In the genomic region with DNA sequence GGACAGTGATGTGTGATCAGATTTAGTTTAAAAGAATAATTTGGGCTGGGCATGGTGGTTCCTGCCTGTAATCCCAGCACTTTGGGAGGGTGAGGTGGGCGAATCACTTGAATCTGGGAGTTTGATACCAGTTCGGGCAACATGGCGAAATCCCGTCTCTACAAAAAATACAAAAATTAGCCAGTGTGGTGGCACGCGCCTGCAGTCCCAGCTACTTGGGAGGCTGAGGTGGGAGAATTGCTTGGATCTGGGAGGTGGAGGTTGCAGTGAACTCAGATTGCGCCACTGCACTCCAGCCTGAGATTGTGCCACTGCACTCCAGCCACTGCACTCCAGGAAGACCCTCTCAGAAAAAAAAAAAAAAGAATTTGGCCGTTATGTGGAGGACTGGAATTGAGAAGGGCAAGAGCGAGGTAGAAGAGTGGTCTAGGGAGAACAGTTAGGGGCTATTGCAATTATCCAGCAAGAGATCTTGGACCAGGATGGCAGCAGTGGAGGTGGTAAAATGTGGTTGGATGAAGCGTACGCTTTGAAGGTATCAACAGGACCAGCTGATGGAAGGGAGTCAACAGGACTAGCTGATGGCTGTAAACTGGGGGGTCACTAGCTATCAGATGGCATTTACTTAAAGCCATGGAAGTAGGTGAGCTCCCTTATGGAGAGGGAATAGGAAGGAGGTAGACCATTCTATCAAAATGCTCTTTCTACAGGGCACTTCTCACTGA, we compare ENCODE assay signal across 11 cellular contexts. TPM values are rescaled to one million over a fixed set of nuclear protein-coding genes. Genes with fewer than 3 reads are reported as not detected.
A peak's percentile ranks its signal among the peaks of the same experiment; 100 is the strongest.
DNase-seq lines count a peak whose midpoint lies in the region; ATAC-seq, FAIRE-seq and TF ChIP-seq lines count a peak whose summit lies in the region.
"Had no signal": no experiment of that assay in that cellular context is flagged by ENCODE, and none has a peak within 500 bp of the region (broad histone marks: within the 10 kb centered on the region; RNA-seq: fewer than 3 reads in every experiment).

No MANE protein-coding gene starts in this region.

- H3K4me3 ChIP-seq in neural progenitor cell, result no peak overlapping the region

- H3K9ac ChIP-seq in neural progenitor cell, result no peak overlapping the region

- peak in 1 of 10 experiments; percentile 2 for DNase-seq in CD4-positive, alpha-beta T cell
- no peak for DNase-seq in central memory CD8-positive, alpha-beta T cell (ENCODE audit: low spot score in 2 of 2)
- DNase-seq in neural progenitor cell (ENCODE audit: low spot score) (no peak), middle frontal gyrus (ENCODE audit: extremely low spot score, low spot score) (no peak), frontal cortex (ENCODE audit: low spot score in 2 of 2) (no peak), mesenteric fat pad (ENCODE audit: low spot score) (no peak)
- DNase-seq: effector CD4-positive, alpha-beta T cell; RPMI8226 had no signal

- H3K4me1 ChIP-seq in neural progenitor cell, result peaks cover 17% of the 10 kb centered on the region

- TF ChIP-seq CTCF in CD4-positive, alpha-beta T cell (IDR thresholded peaks at IDR 0.05), result no peak
- TF ChIP-seq CTCF in neural progenitor cell (IDR thresholded peaks at IDR 0.05), result no peak

- H3K36me3 Mint-ChIP-seq in CD4-positive, alpha-beta T cell (ENCODE audit: low read depth), result peaks cover 5% of the 10 kb centered on the region
- no peaks in the 10 kb centered on the region for H3K36me3 Mint-ChIP-seq in IgD-negative memory B cell
- peaks cover 25% of the 10 kb centered on the region for H3K36me3 Mint-ChIP-seq in central memory CD8-positive, alpha-beta T cell (ENCODE audit: insufficient read depth)
- peaks cover 9% of the 10 kb centered on the region for H3K36me3 Mint-ChIP-seq in neural progenitor cell

- H3K27me3 ChIP-seq in CD4-positive, alpha-beta T cell (ENCODE audit: control insufficient read depth, insufficient read depth, low read length), result no peaks in the 10 kb centered on the region
- no peaks in the 10 kb centered on the region for H3K27me3 ChIP-seq in neural progenitor cell

- H3K4me2 ChIP-seq in neural progenitor cell, result no peak overlapping the region

- no peak for ATAC-seq in CD4-positive, alpha-beta T cell (ENCODE audit: poor library complexity)
- no peak for ATAC-seq in central memory CD8-positive, alpha-beta T cell (replicated peaks; ENCODE audit: extremely low read depth, poor library complexity, severe bottlenecking)

- H3K27ac Mint-ChIP-seq in CD4-positive, alpha-beta T cell, result peak overlapping the region; percentile 100
- H3K27ac Mint-ChIP-seq in IgD-negative memory B cell (peak overlapping the region in 2 of 3 donors; percentile 76 to 93), neural progenitor cell (peak overlapping the region; percentile 55)
- peak overlapping the region; percentile 100 for H3K27ac Mint-ChIP-seq in central memory CD8-positive, alpha-beta T cell (ENCODE audit: low read depth)

- peak overlapping the region; percentile 78 for H3K4me3 Mint-ChIP-seq in CD4-positive, alpha-beta T cell
- H3K4me3 Mint-ChIP-seq in IgD-negative memory B cell (peak overlapping the region in 3 of 4 donors; percentile 41 to 83 (median 67)), neural progenitor cell (peak overlapping the region; percentile 19)
- H3K4me3 Mint-ChIP-seq in central memory CD8-positive, alpha-beta T cell, result peak overlapping the region; percentile 92

- FAIRE-seq in frontal cortex (lab: Jason Lieb, UNC), result no peak

- peaks cover 31% of the 10 kb centered on the region for H3F3A ChIP-seq in neural progenitor cell (ENCODE audit: low read depth)

- CTCF ChIA-PET in CD4-positive, alpha-beta T cell (lab: Charles Lee), result interaction anchor here (1.8 to 6.7 kb wide), 3 partner anchors 9 to 87 kb away, joined by 4 to 57 read pairs (median 49); a partner anchor contains a TSS

- H3K4me1 Mint-ChIP-seq in CD4-positive, alpha-beta T cell (ENCODE audit: low read depth), result peaks cover 55% of the 10 kb centered on the region
- peaks cover 17 to 22% (median 18%) of the 10 kb centered on the region in 3 donors for H3K4me1 Mint-ChIP-seq in IgD-negative memory B cell
- H3K4me1 Mint-ChIP-seq in central memory CD8-positive, alpha-beta T cell, result peaks cover 59% of the 10 kb centered on the region
- H3K4me1 Mint-ChIP-seq in neural progenitor cell, result peaks cover 37% of the 10 kb centered on the region

- H3K27me3 Mint-ChIP-seq in CD4-positive, alpha-beta T cell, result no peaks in the 10 kb centered on the region
- H3K27me3 Mint-ChIP-seq in IgD-negative memory B cell (no peaks in the 10 kb centered on the region), neural progenitor cell (ENCODE audit: insufficient read depth, low read depth) (peaks cover 18% of the 10 kb centered on the region)
- no peaks in the 10 kb centered on the region for H3K27me3 Mint-ChIP-seq in central memory CD8-positive, alpha-beta T cell

- H3K9me3 ChIP-seq in CD4-positive, alpha-beta T cell (ENCODE audit: control insufficient read depth, low read length), result no peaks in the 10 kb centered on the region
- no peaks in the 10 kb centered on the region for H3K9me3 ChIP-seq in neural progenitor cell (ENCODE audit: low read depth)

- intact Hi-C loops in CD4-positive, alpha-beta T cell (cut with DNase I, micrococcal nuclease), result loop anchor here in 1 of 2 experiments (2.0 kb wide), 1 partner anchor 17 kb away; a partner anchor contains a TSS

- H3K27ac ChIP-seq in CD4-positive, alpha-beta T cell (ENCODE audit: low read depth, low read length), result no peak overlapping the region
- H3K27ac ChIP-seq in neural progenitor cell, result no peak overlapping the region
- H3K27ac ChIP-seq: VCaP had no signal

- H2AFZ ChIP-seq in neural progenitor cell (replicated peaks), result no peak overlapping the region

- no peaks in the 10 kb centered on the region for H4K20me1 ChIP-seq in neural progenitor cell (ENCODE audit: low read depth)

- no peaks in the 10 kb centered on the region for H3K9me3 Mint-ChIP-seq in CD4-positive, alpha-beta T cell
- H3K9me3 Mint-ChIP-seq in IgD-negative memory B cell (no peaks in the 10 kb centered on the region), neural progenitor cell (peaks cover 11% of the 10 kb centered on the region)
- no peaks in the 10 kb centered on the region for H3K9me3 Mint-ChIP-seq in central memory CD8-positive, alpha-beta T cell

- no peaks in the 10 kb centered on the region for H3K36me3 ChIP-seq in neural progenitor cell

- no peaks in the 10 kb centered on the region for H3K79me2 ChIP-seq in neural progenitor cell (ENCODE audit: low read depth)

- POLR2A ChIA-PET in CD4-positive, alpha-beta T cell (lab: Charles Lee), result interaction anchor here (1.0 to 12.2 kb wide), 8 partner anchors 14 to 194 kb away, joined by 3 to 599 read pairs (median 19); a partner anchor contains a TSS

RNA-seq across cellular contexts. Expression of a gene that starts 9.6 kb away (rescaled TPM):
- 10 to 100 TPM; 35.9 to 36.5 TPM for total RNA-seq in CD4-positive, alpha-beta T cell
- not detected for polyA plus RNA-seq in IgD-negative memory B cell
- total RNA-seq in neural progenitor cell (ENCODE audit: low replicate concordance), result 1.4 and 1.7 TPM in 2 replicates
- total RNA-seq in frontal cortex, result under 0.01 TPM
- total RNA-seq in mesenteric fat pad, result 26.1 TPM

RNA-seq across cellular contexts. Expression of a gene that starts 10.8 kb away (rescaled TPM):
- total RNA-seq in CD4-positive, alpha-beta T cell, result 1 to 10 TPM; 1.8 to 2.1 TPM
- polyA plus RNA-seq in IgD-negative memory B cell, result not detected
- total RNA-seq in neural progenitor cell (ENCODE audit: low replicate concordance) (not detected in 2 replicates), frontal cortex (not detected), mesenteric fat pad (not detected)
- total RNA-seq: skeletal muscle tissue had no signal

RNA-seq across cellular contexts. Expression of a gene that starts 17.8 kb away (rescaled TPM):
- 100 to 1,000 TPM; 794 TPM for total RNA-seq in CD4-positive, alpha-beta T cell
- polyA plus RNA-seq in IgD-negative memory B cell, result 9.6 TPM
- total RNA-seq in neural progenitor cell (ENCODE audit: low replicate concordance), result 2.2 and 6.6 TPM in 2 replicates
- total RNA-seq in frontal cortex, result 10.2 TPM
- total RNA-seq in mesenteric fat pad, result 78.0 TPM

RNA-seq across cellular contexts. Expression of a gene that starts 25.1 kb away (rescaled TPM):
- 1 to 10 TPM; 1.2 TPM for total RNA-seq in CD4-positive, alpha-beta T cell
- 0.21 TPM for polyA plus RNA-seq in IgD-negative memory B cell
- total RNA-seq in neural progenitor cell (ENCODE audit: low replicate concordance), result 0.09 TPM in 1 of 2 replicates, not detected in the other
- 0.82 TPM for total RNA-seq in frontal cortex
- 0.93 TPM for total RNA-seq in mesenteric fat pad

RNA-seq across cellular contexts. Expression of a gene that starts 30.0 kb away (rescaled TPM):
- total RNA-seq in CD4-positive, alpha-beta T cell, result 1 to 10 TPM; 1.0 TPM
- 0.94 TPM for polyA plus RNA-seq in IgD-negative memory B cell
- total RNA-seq in neural progenitor cell (ENCODE audit: low replicate concordance) (0.65 and 0.84 TPM in 2 replicates), frontal cortex (0.41 TPM), mesenteric fat pad (0.19 TPM)
- total RNA-seq: skeletal muscle tissue had no signal

Comparison
In these comparisons a context has a peak if more than half of its experiments do, and no peak if none do; other contexts are left out.
1. H3K4me3 Mint-ChIP-seq: peak in every context shown above with its lines; median percentile 92 in central memory CD8-positive, alpha-beta T cell; 78 in CD4-positive, alpha-beta T cell; 67 in IgD-negative memory B cell; 19 in neural progenitor cell.
2. RNA of a gene that starts 17.8 kb away (total RNA-seq): 794 TPM in CD4-positive, alpha-beta T cell; 78.0 TPM in mesenteric fat pad (single experiment), 10.2 TPM in frontal cortex (single experiment) and 2.2 to 6.6 TPM in neural progenitor cell; every median in the first group is over 10 times any median in the second.
3. Peak in every context shown above with its lines, with median percentiles within 50 percentile points of each other: H3K27ac Mint-ChIP-seq.